ENCODE assay signal across 1 cellular context in the genomic region with DNA sequence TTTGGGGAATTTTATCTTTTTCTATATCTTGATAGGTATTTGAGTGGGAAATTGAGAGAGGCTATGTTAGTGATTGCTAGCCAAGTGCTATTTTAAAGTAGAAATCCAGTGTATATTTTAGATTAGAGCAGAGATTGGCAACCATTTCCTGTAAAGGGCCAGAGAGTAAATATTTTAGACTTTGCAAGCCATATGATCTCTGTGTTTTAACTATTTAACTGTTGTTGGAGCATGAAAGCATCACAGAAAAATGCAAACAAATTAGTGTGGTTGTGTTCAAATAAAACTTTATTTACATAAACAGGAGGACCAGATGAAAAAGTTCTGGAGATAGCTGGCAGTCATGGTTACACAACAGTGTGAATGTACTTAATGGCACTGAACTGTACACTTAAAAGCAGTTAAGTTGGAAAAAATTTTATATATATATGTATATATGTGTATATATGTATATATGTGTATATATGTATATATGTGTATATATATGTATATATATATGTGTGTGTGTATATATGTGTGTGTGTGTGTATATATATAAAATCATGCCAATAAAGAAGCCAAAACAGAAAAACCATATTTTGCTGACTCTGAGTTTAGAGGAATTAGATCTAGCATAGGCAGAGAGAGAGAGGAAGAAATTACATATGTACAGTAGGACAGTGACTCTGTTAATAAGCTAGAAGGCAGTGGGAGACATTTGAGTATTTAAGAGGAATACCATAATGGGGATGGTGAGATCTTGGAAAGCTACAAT.
TF ChIP-seq lines count a peak whose summit lies in the region.

No MANE protein-coding gene starts in this region.

TF ChIP-seq in HCT116, 20 proteins besides CTCF, POLR2A, EP300 and RAD21 (continued from another document):
- TF ChIP-seq JUND (IDR thresholded peaks at IDR 0.05) (no peak), SIN3A (IDR thresholded peaks at IDR 0.05; ENCODE audit: low read depth) (no peak), EZH2phosphoT487 (IDR thresholded peaks at IDR 0.05; ENCODE audit: borderline replicate concordance) (no peak), FOSL1 (IDR thresholded peaks at IDR 0.05; ENCODE audit: low read depth) (no peak)
- TF ChIP-seq, protein P1, sequence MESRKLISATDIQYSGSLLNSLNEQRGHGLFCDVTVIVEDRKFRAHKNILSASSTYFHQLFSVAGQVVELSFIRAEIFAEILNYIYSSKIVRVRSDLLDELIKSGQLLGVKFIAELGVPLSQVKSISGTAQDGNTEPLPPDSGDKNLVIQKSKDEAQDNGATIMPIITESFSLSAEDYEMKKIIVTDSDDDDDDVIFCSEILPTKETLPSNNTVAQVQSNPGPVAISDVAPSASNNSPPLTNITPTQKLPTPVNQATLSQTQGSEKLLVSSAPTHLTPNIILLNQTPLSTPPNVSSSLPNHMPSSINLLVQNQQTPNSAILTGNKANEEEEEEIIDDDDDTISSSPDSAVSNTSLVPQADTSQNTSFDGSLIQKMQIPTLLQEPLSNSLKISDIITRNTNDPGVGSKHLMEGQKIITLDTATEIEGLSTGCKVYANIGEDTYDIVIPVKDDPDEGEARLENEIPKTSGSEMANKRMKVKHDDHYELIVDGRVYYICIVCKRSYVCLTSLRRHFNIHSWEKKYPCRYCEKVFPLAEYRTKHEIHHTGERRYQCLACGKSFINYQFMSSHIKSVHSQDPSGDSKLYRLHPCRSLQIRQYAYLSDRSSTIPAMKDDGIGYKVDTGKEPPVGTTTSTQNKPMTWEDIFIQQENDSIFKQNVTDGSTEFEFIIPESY (IDR thresholded peaks at IDR 0.05; ENCODE audit: extremely low read depth, insufficient replicate concordance, low read length): no peak
- TF ChIP-seq, protein P2, sequence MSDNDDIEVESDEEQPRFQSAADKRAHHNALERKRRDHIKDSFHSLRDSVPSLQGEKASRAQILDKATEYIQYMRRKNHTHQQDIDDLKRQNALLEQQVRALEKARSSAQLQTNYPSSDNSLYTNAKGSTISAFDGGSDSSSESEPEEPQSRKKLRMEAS (IDR thresholded peaks at IDR 0.05): no peak
